ENCODE assay signal across 8 cellular contexts in the genomic region with DNA sequence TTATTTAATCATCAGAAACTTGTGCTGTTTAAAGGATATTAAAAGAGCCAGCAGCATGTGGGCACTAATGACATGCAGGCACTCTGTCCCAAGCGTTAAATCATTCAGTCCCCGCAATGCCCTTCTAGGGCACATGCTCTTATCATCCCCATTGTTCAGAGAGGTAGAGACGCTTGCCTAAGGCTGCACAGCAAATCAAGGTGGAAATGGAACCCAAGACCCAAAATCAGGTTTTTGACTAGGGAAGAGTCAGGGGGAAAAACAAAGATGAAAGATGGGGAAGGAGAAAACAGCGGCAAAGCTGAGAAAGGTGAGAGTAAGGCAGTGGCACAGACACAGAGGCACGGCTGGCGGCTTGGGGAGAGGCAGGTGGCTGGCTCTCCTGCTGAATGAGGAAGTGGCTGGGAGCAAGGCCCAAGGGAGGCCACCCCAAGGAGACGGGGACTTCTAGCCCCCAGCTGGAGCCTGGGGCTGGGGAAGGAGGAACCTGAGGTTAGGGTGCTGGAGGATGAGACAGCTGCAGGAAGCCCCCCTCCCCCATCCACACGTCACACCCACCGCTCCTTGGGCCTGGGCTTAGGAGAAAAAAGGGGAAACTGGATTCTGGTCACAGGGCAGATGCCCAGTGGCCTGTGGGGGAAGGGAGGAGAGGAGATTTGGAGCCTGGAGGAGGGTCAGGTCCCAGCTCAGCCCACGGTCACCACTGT. TPM values are rescaled to one million over a fixed set of nuclear protein-coding genes. Genes with fewer than 3 reads are reported as not detected.
DNase-seq lines count a peak whose midpoint lies in the region; ATAC-seq and TF ChIP-seq lines count a peak whose summit lies in the region.

No MANE protein-coding gene starts in this region.

- intact Hi-C loops in esophagus squamous epithelium (cut with DNase I) = no loop called here
- intact Hi-C loops in posterior cingulate gyrus (cut with DNase I) = no loop called here

- H3K4me3 ChIP-seq in esophagus squamous epithelium (no peak overlapping the region), HAP-1 (no peak overlapping the region)

- H3K27ac ChIP-seq in esophagus squamous epithelium = peak overlapping the region; percentile 41 to 80 (median 60)

- peaks cover 0 to 19% (median 9%) of the 10 kb centered on the region in 3 donors for H3K4me1 ChIP-seq in esophagus squamous epithelium
- no peaks in the 10 kb centered on the region for H3K4me1 ChIP-seq in HAP-1

- TF ChIP-seq POLR2A in esophagus squamous epithelium (IDR thresholded peaks at IDR 0.05) = peak in 1 of 4 donors; percentile 45

- H3K36me3 ChIP-seq in esophagus squamous epithelium = no peaks in the 10 kb centered on the region
- no peaks in the 10 kb centered on the region for H3K36me3 ChIP-seq in HAP-1 (replicated peaks)

- peak; percentile 71 for DNase-seq in GM13976 (ENCODE audit: low spot score)
- DNase-seq in MV-4-11 (lab: John Stamatoyannopoulos, UW) = peak; percentile 100
- DNase-seq in esophagus squamous epithelium (lab: John Stamatoyannopoulos, UW) = peak; percentile 46
- DNase-seq in posterior cingulate gyrus = peak in 9 of 10 donors; percentile 17 to 92 (median 39)
- no peak for DNase-seq in activated T-cell treated with anti-CD3 and anti-CD28 coated beads, Interleukin-2, amount 50 U/mL, for 48 hours
- no peak for DNase-seq in HAP-1 (ENCODE audit: low spot score in 2 of 2)

- in situ Hi-C loops in GM13976 (cut with MboI; ENCODE audit: low sequenced_read_pairs, unreplicated experiment) (no loop called here), HAP-1 (cut with MboI; ENCODE audit: low sequenced_read_pairs) (no loop called here)

- ATAC-seq in HG02885 (IDR thresholded peaks at IDR 0.05; ENCODE audit: poor library complexity, unreplicated experiment) (no peak), GM19467 (IDR thresholded peaks at IDR 0.05; ENCODE audit: unreplicated experiment) (no peak)

- no peak for TF ChIP-seq CTCF in GM13976 (IDR thresholded peaks at IDR 0.05; ENCODE audit: borderline replicate concordance, control extremely low read depth, extremely low read depth, insufficient read depth, missing control alignments)
- no peak for TF ChIP-seq CTCF in esophagus squamous epithelium (IDR thresholded peaks at IDR 0.05)

- WGBS in esophagus squamous epithelium, 2 donors = 67 to 75% methylated on average over 9 of the region's 10 CpGs

- H3K9me3 ChIP-seq in esophagus squamous epithelium = no peaks in the 10 kb centered on the region
- no peaks in the 10 kb centered on the region for H3K9me3 ChIP-seq in HAP-1

- H3K27me3 ChIP-seq in esophagus squamous epithelium = no peaks in the 10 kb centered on the region
- H3K27me3 ChIP-seq in HAP-1 (ENCODE audit: low read depth) = no peaks in the 10 kb centered on the region

RNA-seq across cellular contexts. Expression of a gene that starts 1.0 kb away (rescaled TPM):
- 10 to 100 TPM in 3 of 4 donors, 1 to 10 TPM in 1; 4.5 to 95.9 (median 33.8) TPM for total RNA-seq in esophagus squamous epithelium

RNA-seq across cellular contexts. Expression of a gene that starts 6.8 kb away (rescaled TPM):
- 1 to 10 TPM in 1 of 4 donors, not detected in 3; 1.3 TPM for total RNA-seq in esophagus squamous epithelium

RNA-seq across cellular contexts. Expression of a gene that starts 8.8 kb away (rescaled TPM):
- 10 to 100 TPM in 2 of 4 donors, 1 to 10 TPM in 2; 4.0 to 29.4 (median 11.6) TPM for total RNA-seq in esophagus squamous epithelium

RNA-seq across cellular contexts. Expression of a gene that starts 27.0 kb away (rescaled TPM):
- 10 to 100 TPM in 1 of 4 donors, 1 to 10 TPM in 3; 5.6 to 12.4 (median 7.5) TPM for total RNA-seq in esophagus squamous epithelium

RNA-seq across cellular contexts. Expression of a gene that starts 40.8 kb away (rescaled TPM):
- 1 to 10 TPM in 1 of 4 donors, under 1 TPM in 2, not detected in 1; 0.44 to 1.7 (median 0.76) TPM for total RNA-seq in esophagus squamous epithelium

Comparison
In these comparisons a context has a peak if more than half of its experiments do, and no peak if none do; other contexts are left out.
1. DNase-seq: peak in GM13976 (single experiment), MV-4-11 (single experiment), esophagus squamous epithelium (single experiment) and posterior cingulate gyrus (9 of 10); none in activated T-cell treated with anti-CD3 and anti-CD28 coated beads, Interleukin-2, amount 50 U/mL, for 48 hours (0 of 2) and HAP-1 (0 of 2).